23 cellular contexts compared by ENCODE assay signal in genomic region chr17:74827800-74828199, GRCh38. TPM values are rescaled to one million over a fixed set of nuclear protein-coding genes. Genes with fewer than 3 reads are reported as not detected.
DNase-seq lines count a peak whose midpoint lies in the region; ATAC-seq and TF ChIP-seq lines count a peak whose summit lies in the region.
"Had no signal": no experiment of that assay in that cellular context is flagged by ENCODE, and none has a peak within 500 bp of the region (broad histone marks: within the 10 kb centered on the region; RNA-seq: fewer than 3 reads in every experiment).

No MANE protein-coding gene starts in this region.

- peak; percentile 63 to 84 for ATAC-seq in lower lobe of right lung
- peak; percentile 75 for ATAC-seq in upper lobe of right lung
- no peak for ATAC-seq in HG03457 (IDR thresholded peaks at IDR 0.05; ENCODE audit: unreplicated experiment)
- ATAC-seq: HepG2, K562 had no signal

- H3K4me1 ChIP-seq in lower lobe of right lung (no peaks in the 10 kb centered on the region), upper lobe of right lung (no peaks in the 10 kb centered on the region)

- H3K4me3 ChIP-seq in lower lobe of right lung (no peak overlapping the region), upper lobe of right lung (no peak overlapping the region)
- H3K4me3 ChIP-seq: K562 had no signal

- TF ChIP-seq CTCF in lower lobe of right lung (IDR thresholded peaks at IDR 0.05): no peak
- no peak for TF ChIP-seq CTCF in upper lobe of right lung (IDR thresholded peaks at IDR 0.05)

- H3K9me3 ChIP-seq in lower lobe of right lung (no peaks in the 10 kb centered on the region), upper lobe of right lung (no peaks in the 10 kb centered on the region)
- H3K9me3 ChIP-seq: SK-N-SH had no signal

- H3K36me3 ChIP-seq in lower lobe of right lung (peaks cover 21% of the 10 kb centered on the region), upper lobe of right lung (peaks cover 13% of the 10 kb centered on the region)

- DNase-seq in NCI-H446 treated with DMSO at 0.1 percent for 48 hours (lab: John Stamatoyannopoulos, UW) (peak; percentile 89), cerebellar cortex (ENCODE audit: low spot score) (peak; percentile 58), lower lobe of right lung (peak; percentile 78), upper lobe of right lung (peak; percentile 80), COLO668 (lab: John Stamatoyannopoulos, UW; ENCODE audit: unreplicated experiment) (no peak), EL (no peak)
- DNase-seq: GOT3, HCEC 1CT, Kasumi-1, NCI-H1092 treated with DMSO at 0.1 percent for 48 hours, NCI-H1436 treated with DMSO at 0.1 percent for 48 hours, NCI-H187 treated with DMSO at 0.1 percent for 48 hours, NCI-H2171 treated with DMSO at 0.1 percent for 48 hours, NCI-H345, NCI-H524 treated with DMSO at 0.1 percent for 48 hours, NCI-H774, SK-N-SH, SW 1271 had no signal

- H3K27me3 ChIP-seq in lower lobe of right lung (ENCODE audit: low read depth) (no peaks in the 10 kb centered on the region), upper lobe of right lung (no peaks in the 10 kb centered on the region)

- intact Hi-C loops in lower lobe of right lung (cut with DNase I) (no loop called here), upper lobe of right lung (cut with DNase I) (no loop called here)

- no peak overlapping the region for H3K27ac ChIP-seq in lower lobe of right lung
- H3K27ac ChIP-seq in upper lobe of right lung: no peak overlapping the region
- H3K27ac ChIP-seq: C4-2B had no signal

RNA-seq across cellular contexts. Expression of gene GRIN2C, which starts 31.9 kb away (rescaled TPM):
- total RNA-seq in lower lobe of right lung: 0.83 TPM
- not detected for total RNA-seq in upper lobe of right lung
- total RNA-seq: B cell had no signal

RNA-seq across cellular contexts. Expression of gene FDXR, which starts 45.0 kb away (rescaled TPM):
- total RNA-seq in lower lobe of right lung: 12.6 TPM
- 11.2 TPM for total RNA-seq in upper lobe of right lung

RNA-seq across cellular contexts. Expression of gene NAT9, which starts 51.7 kb away (rescaled TPM):
- 48.6 TPM for total RNA-seq in lower lobe of right lung
- total RNA-seq in upper lobe of right lung: 40.8 TPM

Comparison
In these comparisons a context has a peak if more than half of its experiments do, and no peak if none do; other contexts are left out.
1. DNase-seq: peak in NCI-H446 treated with DMSO at 0.1 percent for 48 hours (single experiment), cerebellar cortex (single experiment), lower lobe of right lung (single experiment) and upper lobe of right lung (single experiment); none in COLO668 (single experiment) and EL (single experiment).